Comparison of ENCODE assay signal across 7 cellular contexts in genomic region chr16:57485091-57485915, GRCh38. TPM values are rescaled to one million over a fixed set of nuclear protein-coding genes. Genes with fewer than 3 reads are reported as not detected.
DNase-seq lines count a peak whose midpoint lies in the region; ATAC-seq and TF ChIP-seq lines count a peak whose summit lies in the region.
"Had no signal": no experiment of that assay in that cellular context is flagged by ENCODE, and none has a peak within 500 bp of the region (broad histone marks: within the 10 kb centered on the region; RNA-seq: fewer than 3 reads in every experiment).

No MANE protein-coding gene starts in this region.

- no peaks in the 10 kb centered on the region for H3K36me3 Mint-ChIP-seq in activated T-cell treated with anti-CD3 and anti-CD28 coated beads, Interleukin-2, amount 50 U/mL, for 4 hours (ENCODE audit: insufficient read depth)

- H3K4me1 ChIP-seq in hepatocyte (ENCODE audit: insufficient read depth) (peaks cover 55% of the 10 kb centered on the region), transverse colon (peaks cover 8 to 31% (median 28%) of the 10 kb centered on the region in 4 donors)

- H3K36me3 ChIP-seq in hepatocyte (replicated peaks; ENCODE audit: insufficient read depth, low read depth) (no peaks in the 10 kb centered on the region), transverse colon (no peaks in the 10 kb centered on the region)

- 65% methylated on average over 13 of the region's 14 CpGs for WGBS in hepatocyte (ENCODE audit: low lambda C conversion rate, missing lambda C conversion rate)
- 37 to 61% methylated on average over 3 to 14 of the region's 14 CpGs for WGBS in transverse colon (ENCODE audit: low coverage in 1 of 2), 2 donors

- H3K4me3 ChIP-seq in hepatocyte (peak overlapping the region; percentile 83), transverse colon (peak overlapping the region; percentile 76 to 96 (median 84))

- TF ChIP-seq EP300 in transverse colon (IDR thresholded peaks at IDR 0.05; ENCODE audit: low read depth), result no peak

- peak overlapping the region; percentile 92 for H3K27ac ChIP-seq in hepatocyte
- H3K27ac ChIP-seq in transverse colon, result peak overlapping the region; percentile 80 to 91 (median 84)

- no peaks in the 10 kb centered on the region for H3K27me3 ChIP-seq in hepatocyte
- H3K27me3 ChIP-seq in transverse colon, result no peaks in the 10 kb centered on the region

- peak overlapping the region; percentile 95 for H3K4me2 ChIP-seq in hepatocyte

- intact Hi-C loops in transverse colon (cut with DNase I; ENCODE audit: low total_unique reads), result no loop called here

- peaks cover 57% of the 10 kb centered on the region for H3K79me2 ChIP-seq in hepatocyte

- H3K4me3 Mint-ChIP-seq in activated T-cell treated with anti-CD3 and anti-CD28 coated beads, Interleukin-2, amount 50 U/mL, for 4 hours, result peak overlapping the region; percentile 81

- no peaks in the 10 kb centered on the region for H3K9me2 ChIP-seq in hepatocyte (replicated peaks; ENCODE audit: insufficient read depth)

- peak; percentile 75 for TF ChIP-seq POLR2A in transverse colon (IDR thresholded peaks at IDR 0.05)

- no peaks in the 10 kb centered on the region for H3K27me3 Mint-ChIP-seq in activated T-cell treated with anti-CD3 and anti-CD28 coated beads, Interleukin-2, amount 50 U/mL, for 4 hours (ENCODE audit: low read depth)

- ATAC-seq in activated T-cell treated with anti-CD3 and anti-CD28 coated beads, Interleukin-2, amount 50 U/mL, for 4 hours, result no peak
- no peak for ATAC-seq in GM21737 (IDR thresholded peaks at IDR 0.05; ENCODE audit: unreplicated experiment)

- peak overlapping the region; percentile 60 for H2AFZ ChIP-seq in hepatocyte

- no peaks in the 10 kb centered on the region for H3K9me3 Mint-ChIP-seq in activated T-cell treated with anti-CD3 and anti-CD28 coated beads, Interleukin-2, amount 50 U/mL, for 4 hours

- peaks cover 19% of the 10 kb centered on the region for H3K4me1 Mint-ChIP-seq in activated T-cell treated with anti-CD3 and anti-CD28 coated beads, Interleukin-2, amount 50 U/mL, for 4 hours (ENCODE audit: low read depth)

- in situ Hi-C loops in transverse colon (cut with MboI; ENCODE audit: low pct_ligation_motif_present in 1 of 4, low pct_unique_long_range_greater_than_20kb in 1 of 4, low sequenced_read_pairs in 3 of 4), result no loop called here

- H4K20me1 ChIP-seq in hepatocyte (ENCODE audit: insufficient read depth, poor library complexity, severe bottlenecking), result no peaks in the 10 kb centered on the region

- DNase-seq in activated T-cell treated with anti-CD3 and anti-CD28 coated beads, Interleukin-2, amount 50 U/mL, for 4 hours, result no peak
- no peak for DNase-seq in activated T-cell treated with anti-CD3 and anti-CD28 coated beads for 4 hours
- DNase-seq in hepatocyte (ENCODE audit: low spot score), result peak; percentile 16
- DNase-seq in transverse colon, result peak; percentile 74
- DNase-seq in nucleus accumbens (lab: John Stamatoyannopoulos, UW), result no peak
- DNase-seq: DMS79 had no signal

- TF ChIP-seq CTCF in hepatocyte (IDR thresholded peaks at IDR 0.05; ENCODE audit: poor library complexity) (no peak), transverse colon (IDR thresholded peaks at IDR 0.05) (no peak)

- H3K9me3 ChIP-seq in hepatocyte (ENCODE audit: low read depth), result no peaks in the 10 kb centered on the region
- no peaks in the 10 kb centered on the region for H3K9me3 ChIP-seq in transverse colon

RNA-seq across cellular contexts. Expression of gene DOK4, which starts 1.0 kb away (rescaled TPM):
- total RNA-seq in activated T-cell treated with anti-CD3 and anti-CD28 coated beads, Interleukin-2, amount 50 U/mL, for 4 hours, result 1 to 10 TPM; 1.1 to 2.6 (median 1.6) TPM
- total RNA-seq in hepatocyte (112 and 122 TPM in 2 replicates), transverse colon (100 to 1,000 TPM in 3 of 4 donors, 10 to 100 TPM in 1; 57.9 to 312 (median 143) TPM)
- polyA plus RNA-seq in hepatocyte, result 96.3 and 106 TPM in 2 replicates

RNA-seq across cellular contexts. Expression of gene POLR2C, which starts 22.8 kb away (rescaled TPM):
- 100 to 1,000 TPM; 117 to 130 (median 129) TPM for total RNA-seq in activated T-cell treated with anti-CD3 and anti-CD28 coated beads, Interleukin-2, amount 50 U/mL, for 4 hours
- total RNA-seq in hepatocyte (92.5 and 101 TPM in 2 replicates), transverse colon (100 to 1,000 TPM in 1 of 4 donors, 10 to 100 TPM in 3; 39.2 to 104 (median 72.7) TPM)
- polyA plus RNA-seq in hepatocyte, result 49.0 and 56.6 TPM in 2 replicates

RNA-seq across cellular contexts. Expression of gene COQ9, which starts 38.0 kb away (rescaled TPM):
- 10 to 100 TPM; 44.5 to 47.2 (median 47.0) TPM for total RNA-seq in activated T-cell treated with anti-CD3 and anti-CD28 coated beads, Interleukin-2, amount 50 U/mL, for 4 hours
- total RNA-seq in hepatocyte, result 57.1 and 61.9 TPM in 2 replicates
- 63.2 and 81.5 TPM in 2 replicates for polyA plus RNA-seq in hepatocyte
- total RNA-seq in transverse colon, result 100 to 1,000 TPM; 113 to 154 (median 148) TPM

RNA-seq across cellular contexts. Expression of gene CIAPIN1, which starts 38.1 kb away (rescaled TPM):
- total RNA-seq in activated T-cell treated with anti-CD3 and anti-CD28 coated beads, Interleukin-2, amount 50 U/mL, for 4 hours, result 100 to 1,000 TPM in 1 of 3 donors, 10 to 100 TPM in 2; 75.9 to 100 (median 92.2) TPM
- total RNA-seq in hepatocyte, result 53.1 and 54.2 TPM in 2 replicates
- polyA plus RNA-seq in hepatocyte, result 53.7 and 56.1 TPM in 2 replicates
- total RNA-seq in transverse colon, result 10 to 100 TPM; 20.9 to 48.3 (median 40.5) TPM

RNA-seq across cellular contexts. Expression of gene CCDC102A, which starts 51.1 kb away (rescaled TPM):
- total RNA-seq in activated T-cell treated with anti-CD3 and anti-CD28 coated beads, Interleukin-2, amount 50 U/mL, for 4 hours, result 1 to 10 TPM; 4.6 to 8.9 (median 6.9) TPM
- total RNA-seq in hepatocyte, result 10.5 and 11.4 TPM in 2 replicates
- polyA plus RNA-seq in hepatocyte, result 13.1 and 17.2 TPM in 2 replicates
- total RNA-seq in transverse colon, result 10 to 100 TPM in 1 of 4 donors, 1 to 10 TPM in 3; 2.2 to 17.7 (median 3.7) TPM

Comparison
In these comparisons a context has a peak if more than half of its experiments do, and no peak if none do; other contexts are left out.
1. DNase-seq: peak in hepatocyte (single experiment) and transverse colon (single experiment); none in activated T-cell treated with anti-CD3 and anti-CD28 coated beads, Interleukin-2, amount 50 U/mL, for 4 hours (single experiment), activated T-cell treated with anti-CD3 and anti-CD28 coated beads for 4 hours (single experiment) and nucleus accumbens (0 of 56).
2. RNA of gene DOK4, which starts 1.0 kb away (total RNA-seq): 57.9 to 312 TPM in transverse colon and 112 to 122 TPM in hepatocyte; 1.1 to 2.6 TPM in activated T-cell treated with anti-CD3 and anti-CD28 coated beads, Interleukin-2, amount 50 U/mL, for 4 hours; every median in the first group is over 10 times any median in the second.